In genomic region chr2:109382236-109382930, GRCh38 we compare ENCODE assay signal across 17 cellular contexts.
DNase-seq lines count a peak whose midpoint lies in the region; ATAC-seq and TF ChIP-seq lines count a peak whose summit lies in the region.
"Had no signal": no experiment of that assay in that cellular context is flagged by ENCODE, and none has a peak within 500 bp of the region (broad histone marks: within the 10 kb centered on the region; RNA-seq: fewer than 3 reads in every experiment).

No MANE protein-coding gene starts in this region.

- peaks cover 11% of the 10 kb centered on the region for H3K27me3 Mint-ChIP-seq in HFFc6 (ENCODE audit: insufficient read depth)
- peaks cover 2% of the 10 kb centered on the region for H3K27me3 Mint-ChIP-seq in stimulated activated memory B cell treated with anti-CD40 and anti-IgM and Interleukin-4, amounts not matched to agents 10 μg/mL and 1 μg/mL and 100 μg/mL, for 72 hours

- peaks cover 0 to 2% of the 10 kb centered on the region in 2 experiments for H3K36me3 ChIP-seq in mesenchymal stem cell (ENCODE audit: control insufficient read depth in 1 of 2, insufficient read depth in 2 of 2, low read depth in 1 of 2, low read length in 2 of 2)
- H3K36me3 ChIP-seq: esophagus muscularis mucosa, SJSA1, thoracic aorta had no signal

- no peak overlapping the region for H2AK5ac ChIP-seq in mesenchymal stem cell (ENCODE audit: low read length, severe bottlenecking)

- no peak overlapping the region for H3K4me3 ChIP-seq in mesenchymal stem cell (ENCODE audit: insufficient read depth in 1 of 2, low read depth in 1 of 2, low read length in 2 of 2)
- H3K4me3 ChIP-seq: esophagus muscularis mucosa, SJSA1, thoracic aorta had no signal

- H3K4me1 ChIP-seq in mesenchymal stem cell (ENCODE audit: control insufficient read depth, insufficient read depth, low read depth, low read length), result peaks cover 21% of the 10 kb centered on the region

- H3K27ac Mint-ChIP-seq in HFFc6, result 0 out of 2 replicates have a peak overlapping the region, but pooled peaks have one; percentile 2
- no peak overlapping the region for H3K27ac Mint-ChIP-seq in stimulated activated memory B cell treated with anti-CD40 and anti-IgM and Interleukin-4, amounts not matched to agents 10 μg/mL and 1 μg/mL and 100 μg/mL, for 72 hours
- H3K27ac Mint-ChIP-seq: activated T-helper 2 cell treated with anti-CD3 and anti-CD28 coated beads, Interferon-gamma antibody, Interleukin-2, Interleukin-4, amounts not matched to agents 10 μg/mL and 5 μg/mL and 100 μg/mL, durations not matched to agents 14 hours and 24 hours and 36 hours; dendritic cell treated with granulocyte-macrophage colony-stimulating factor and Interleukin-4, amounts not matched to agents 40 ng/mL and 50 ng/mL, for 4 days had no signal

- H3K4me2 ChIP-seq in mesenchymal stem cell (ENCODE audit: low read length, poor library complexity, severe bottlenecking), result no peak overlapping the region

- no peaks in the 10 kb centered on the region for H3K36me3 Mint-ChIP-seq in HFFc6 (ENCODE audit: low read depth)
- no peaks in the 10 kb centered on the region for H3K36me3 Mint-ChIP-seq in stimulated activated memory B cell treated with anti-CD40 and anti-IgM and Interleukin-4, amounts not matched to agents 10 μg/mL and 1 μg/mL and 100 μg/mL, for 72 hours
- H3K36me3 Mint-ChIP-seq: CD14-positive monocyte had no signal

- H3K4me3 Mint-ChIP-seq in HFFc6, result no peak overlapping the region
- H3K4me3 Mint-ChIP-seq in stimulated activated memory B cell treated with anti-CD40 and anti-IgM and Interleukin-4, amounts not matched to agents 10 μg/mL and 1 μg/mL and 100 μg/mL, for 72 hours, result no peak overlapping the region
- H3K4me3 Mint-ChIP-seq: CD14-positive monocyte; dendritic cell treated with granulocyte-macrophage colony-stimulating factor and Interleukin-4, amounts not matched to agents 40 ng/mL and 50 ng/mL, for 4 days had no signal

- no peak overlapping the region for H3K23ac ChIP-seq in mesenchymal stem cell (ENCODE audit: low read length in 2 of 2)

- no peak overlapping the region for H2BK120ac ChIP-seq in mesenchymal stem cell (ENCODE audit: low read depth, low read length)

- H3K27ac ChIP-seq in mesenchymal stem cell (ENCODE audit: low read length, poor library complexity, severe bottlenecking), result no peak overlapping the region
- H3K27ac ChIP-seq: esophagus muscularis mucosa, SJSA1, thoracic aorta had no signal

- no peaks in the 10 kb centered on the region for H3K9me3 Mint-ChIP-seq in HFFc6
- H3K9me3 Mint-ChIP-seq in stimulated activated memory B cell treated with anti-CD40 and anti-IgM and Interleukin-4, amounts not matched to agents 10 μg/mL and 1 μg/mL and 100 μg/mL, for 72 hours, result peaks cover under 1% of the 10 kb centered on the region
- H3K9me3 Mint-ChIP-seq: activated T-helper 2 cell treated with anti-CD3 and anti-CD28 coated beads, Interferon-gamma antibody, Interleukin-2, Interleukin-4, amounts not matched to agents 10 μg/mL and 5 μg/mL and 100 μg/mL, durations not matched to agents 14 hours and 24 hours and 36 hours; CD14-positive monocyte; dendritic cell treated with granulocyte-macrophage colony-stimulating factor and Interleukin-4, amounts not matched to agents 40 ng/mL and 50 ng/mL, for 4 days had no signal

- 91% methylated on average over 10 of the region's 10 CpGs for WGBS in mesenchymal stem cell

- no peak overlapping the region for H2BK12ac ChIP-seq in mesenchymal stem cell (ENCODE audit: low read length in 2 of 2)

- no peak overlapping the region for H2AFZ ChIP-seq in mesenchymal stem cell (ENCODE audit: low read depth, low read length)

- peaks cover 41% of the 10 kb centered on the region for H3K4me1 Mint-ChIP-seq in HFFc6 (ENCODE audit: low read depth)
- H3K4me1 Mint-ChIP-seq in stimulated activated memory B cell treated with anti-CD40 and anti-IgM and Interleukin-4, amounts not matched to agents 10 μg/mL and 1 μg/mL and 100 μg/mL, for 72 hours, result no peaks in the 10 kb centered on the region
- H3K4me1 Mint-ChIP-seq: CD14-positive monocyte had no signal

- peaks cover 3% of the 10 kb centered on the region for H3K79me1 ChIP-seq in mesenchymal stem cell (replicated peaks; ENCODE audit: low read length, poor library complexity, severe bottlenecking)

- no peak overlapping the region for H2BK15ac ChIP-seq in mesenchymal stem cell (ENCODE audit: low read depth, poor library complexity, severe bottlenecking)

- H3K9ac ChIP-seq in mesenchymal stem cell (ENCODE audit: low read length), result no peak overlapping the region

- DNase-seq in HFFc6, result no peak
- peak; percentile 2 for DNase-seq in activated CD8-positive, alpha-beta memory T cell treated with anti-CD3 and anti-CD28 coated beads, Interleukin-2, amount 50 U/mL, for 4 hours
- peak; percentile 36 for DNase-seq in left lobe of liver (ENCODE audit: low spot score)
- DNase-seq in cerebellar nuclear complex (lab: John Stamatoyannopoulos, UW), result no peak
- DNase-seq in mesenchymal stem cell, result no peak
- DNase-seq in putamen (ENCODE audit: low spot score), result no peak
- DNase-seq: activated CD4-positive, alpha-beta T cell treated with anti-CD3 and anti-CD28 coated beads, Interleukin-2, amount 50 U/mL, for 1 hour; GOT3; T-helper 9 cell had no signal

- no peak overlapping the region for H4K8ac ChIP-seq in mesenchymal stem cell (ENCODE audit: low read length)

- no peaks in the 10 kb centered on the region for H3K9me3 ChIP-seq in mesenchymal stem cell (ENCODE audit: control insufficient read depth, low read length)
- H3K9me3 ChIP-seq: esophagus muscularis mucosa, SJSA1, thoracic aorta had no signal

- H3K27me3 ChIP-seq in mesenchymal stem cell (ENCODE audit: control insufficient read depth in 1 of 2, insufficient read depth in 1 of 2, low read length in 2 of 2), result no peaks in the 10 kb centered on the region
- H3K27me3 ChIP-seq: esophagus muscularis mucosa, SJSA1 had no signal

- H3K4ac ChIP-seq in mesenchymal stem cell (ENCODE audit: low read depth in 1 of 2, low read length in 2 of 2), result no peak overlapping the region

- H3K14ac ChIP-seq in mesenchymal stem cell (ENCODE audit: low read length in 2 of 2), result peak overlapping the region in 1 of 2 experiments; percentile 70

- no peak overlapping the region for H2BK5ac ChIP-seq in mesenchymal stem cell (ENCODE audit: low read depth, low read length, poor library complexity, severe bottlenecking)

- H4K91ac ChIP-seq in mesenchymal stem cell (ENCODE audit: low read length), result no peak overlapping the region

- no peak for TF ChIP-seq CTCF in HFFc6 (IDR thresholded peaks at IDR 0.05)

- peak overlapping the region in 1 of 2 experiments; percentile 26 for H3K18ac ChIP-seq in mesenchymal stem cell (ENCODE audit: low read depth in 1 of 2, low read length in 2 of 2)

- ATAC-seq in left lobe of liver (no peak), GM19023 (IDR thresholded peaks at IDR 0.05; ENCODE audit: unreplicated experiment) (no peak)
- peak; percentile 25 for ATAC-seq in stimulated activated memory B cell treated with anti-CD40 and anti-IgM and Interleukin-4, amounts not matched to agents 10 μg/mL and 1 μg/mL and 100 μg/mL, for 72 hours

Comparison
In these comparisons a context has a peak if more than half of its experiments do, and no peak if none do; other contexts are left out.
1. DNase-seq: peak in activated CD8-positive, alpha-beta memory T cell treated with anti-CD3 and anti-CD28 coated beads, Interleukin-2, amount 50 U/mL, for 4 hours (single experiment) and left lobe of liver (single experiment); none in HFFc6 (single experiment), cerebellar nuclear complex (0 of 2), mesenchymal stem cell (single experiment) and putamen (single experiment).